ENCODE assay signal across 12 cellular contexts in the genomic region with DNA sequence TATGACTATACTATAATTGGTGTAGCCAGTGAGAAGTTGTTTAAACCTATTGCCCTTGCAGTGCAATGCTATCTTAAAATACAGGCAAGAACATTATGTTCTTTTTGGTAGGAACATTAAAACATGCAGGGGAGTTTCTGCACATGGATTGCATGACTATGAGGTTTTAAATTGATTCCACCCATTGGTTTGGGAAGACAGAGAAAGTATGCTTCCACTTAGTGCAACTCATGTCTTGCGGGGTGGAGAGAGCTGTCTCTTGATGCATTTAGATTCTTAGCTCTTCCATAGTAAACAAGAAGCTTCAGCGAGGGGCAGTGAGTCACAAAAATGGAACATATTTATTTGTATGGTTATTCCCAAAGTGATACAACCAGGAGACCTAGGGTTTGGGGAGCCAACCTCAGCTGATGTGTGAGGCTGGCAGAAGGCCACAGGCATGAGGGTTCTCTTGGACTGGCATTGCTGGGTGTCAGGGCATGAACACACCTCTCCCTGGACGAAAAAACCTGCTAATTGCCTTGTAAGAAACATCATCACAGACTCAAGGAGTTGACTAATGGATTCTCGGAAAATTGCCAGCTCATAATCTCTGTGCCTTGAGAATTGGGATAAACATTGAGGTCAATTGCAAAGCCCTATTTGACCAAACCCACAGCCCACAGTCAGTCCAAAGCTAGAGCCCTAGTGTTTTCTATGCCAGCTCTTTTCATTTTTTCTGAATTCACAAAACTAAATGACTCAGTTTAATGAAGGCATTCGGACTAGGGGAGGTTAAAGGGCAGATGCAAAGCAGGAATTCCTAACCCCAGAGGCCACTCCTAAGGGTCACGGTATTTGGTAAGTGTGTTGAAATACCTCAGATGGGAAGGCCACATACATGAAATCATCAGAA. TPM values are rescaled to one million over a fixed set of nuclear protein-coding genes. Genes with fewer than 3 reads are reported as not detected.
A peak's percentile ranks its signal among the peaks of the same experiment; 100 is the strongest.
DNase-seq lines count a peak whose midpoint lies in the region; ATAC-seq and TF ChIP-seq lines count a peak whose summit lies in the region.
"Had no signal": no experiment of that assay in that cellular context is flagged by ENCODE, and none has a peak within 500 bp of the region (broad histone marks: within the 10 kb centered on the region; RNA-seq: fewer than 3 reads in every experiment).

No MANE protein-coding gene starts in this region.

- H3K9me3 Mint-ChIP-seq in chondrocyte (ENCODE audit: low read depth), result peaks cover 2% of the 10 kb centered on the region

- H3K4me2 ChIP-seq in PC-3 (ENCODE audit: low read length), result peak overlapping the region; percentile 62

- H3K4me3 Mint-ChIP-seq in chondrocyte (ENCODE audit: unreplicated experiment), result no peak overlapping the region

- 0 out of 2 replicates have a peak, but pooled peaks cover 3% of the 10 kb centered on the region for H4K20me1 ChIP-seq in PC-3 (ENCODE audit: low read length)

- H3K27ac ChIP-seq in PC-3 (ENCODE audit: low read length) (peak overlapping the region; percentile 85), ovary (no peak overlapping the region)

- no peaks in the 10 kb centered on the region for H3K36me3 ChIP-seq in PC-3 (ENCODE audit: low read depth, low read length)
- no peaks in the 10 kb centered on the region for H3K36me3 ChIP-seq in ovary

- H3K4me3 ChIP-seq in PC-3 (ENCODE audit: low read length) (peak overlapping the region; percentile 17; the same call in 1 of the 2 replicates), ovary (no peak overlapping the region)

- H3K4me1 ChIP-seq in PC-3 (ENCODE audit: insufficient read depth, low read length) (peaks cover 19% of the 10 kb centered on the region), ovary (ENCODE audit: insufficient read depth) (peaks cover 19% of the 10 kb centered on the region)

- H3F3A ChIP-seq in PC-3 (ENCODE audit: low read length, unreplicated experiment), result peaks cover 14% of the 10 kb centered on the region

- H3K4me1 Mint-ChIP-seq in chondrocyte (ENCODE audit: low read depth), result peaks cover 38% of the 10 kb centered on the region

- no peak for TF ChIP-seq POLR2A in ovary (IDR thresholded peaks at IDR 0.05)

- H3K36me3 Mint-ChIP-seq in chondrocyte (ENCODE audit: low read depth), result peaks cover 1% of the 10 kb centered on the region

- CTCF ChIA-PET in PC-3 (lab: Charles Lee), result interaction anchor here (0.6 kb wide), 1 partner anchor 11 kb away, joined by 3 read pairs; no protein-coding TSS in a partner anchor

- H3K27me3 ChIP-seq in PC-3 (ENCODE audit: low read length) (no peaks in the 10 kb centered on the region), ovary (no peaks in the 10 kb centered on the region)

- POLR2A ChIA-PET in PC-3 (lab: Charles Lee; ENCODE audit: unreplicated experiment), result no interaction called here

- 36 to 47% (median 39%) methylated on average over 6 of the region's 6 CpGs for WGBS in ovary, 3 donors

- peak overlapping the region; percentile 18; the same call in 1 of the 2 replicates for H3K9ac ChIP-seq in PC-3 (ENCODE audit: low read length)

- no peak for TF ChIP-seq EP300 in ovary (IDR thresholded peaks at IDR 0.05)

- no peaks in the 10 kb centered on the region for H3K9me2 ChIP-seq in PC-3 (replicated peaks; ENCODE audit: low read length)

- H2AFZ ChIP-seq in PC-3 (ENCODE audit: low read length), result 0 out of 2 replicates have a peak overlapping the region, but pooled peaks have one; percentile 1

- H3K79me2 ChIP-seq in PC-3 (ENCODE audit: low read length), result no peaks in the 10 kb centered on the region

- TF ChIP-seq CTCF in PC-3 (conservative IDR thresholded peaks at IDR 0.05; ENCODE audit: low read depth, low read length) (no peak), chondrocyte (IDR thresholded peaks at IDR 0.05) (no peak), ovary (IDR thresholded peaks at IDR 0.05) (no peak)

- H3K27me3 Mint-ChIP-seq in chondrocyte (ENCODE audit: low read depth), result no peaks in the 10 kb centered on the region

- DNase-seq in ELR (ENCODE audit: low read depth), result peak; percentile 68
- peak; percentile 88 for DNase-seq in PC-3
- DNase-seq in chondrocyte (ENCODE audit: low spot score), result no peak
- DNase-seq in ovary, result peak in 3 of 5 donors; percentile 21 to 62 (median 28)
- DNase-seq in nucleus accumbens (lab: John Stamatoyannopoulos, UW), result no peak
- DNase-seq in NCI-H2081 treated with DMSO at 0.1 percent for 48 hours (lab: John Stamatoyannopoulos, UW), result no peak
- no peak for DNase-seq in NCI-H2227 (lab: John Stamatoyannopoulos, UW; ENCODE audit: unreplicated experiment)
- no peak for DNase-seq in SK-N-DZ (ENCODE audit: low spot score)
- DNase-seq: activated gamma-delta T cell, foreskin melanocyte, NCI-H510A treated with DMSO at 0.1 percent for 48 hours had no signal

- no TSS peak for BruUV-seq in PC-3 (replicated peaks; lab: Mats Ljungman, UMichigan)

- H3K9me3 ChIP-seq in PC-3 (ENCODE audit: low read length) (no peaks in the 10 kb centered on the region), ovary (no peaks in the 10 kb centered on the region)

- intact Hi-C loops in PC-3 (cut with micrococcal nuclease), result no loop called here
- intact Hi-C loops in ovary (cut with DNase I), result no loop called here

- ATAC-seq in PC-3, result peak; percentile 37

- peak overlapping the region; percentile 46 for H3K27ac Mint-ChIP-seq in chondrocyte (ENCODE audit: unreplicated experiment)

RNA-seq across cellular contexts. Expression of gene RASL11B, which starts 39.3 kb away (rescaled TPM):
- total RNA-seq in PC-3 (2014; rRNA removed), result 0.07 and 2.1 TPM in 2 replicates
- total RNA-seq in chondrocyte, result 6.5 to 30.5 TPM (median 8.1 TPM) in 3 replicates
- total RNA-seq in ovary, result 100 to 1,000 TPM in 1 of 7 donors, 10 to 100 TPM in 6; 15.3 to 166 (median 82.0) TPM
- polyA plus RNA-seq in ovary, result 10 to 100 TPM; 32.6 to 62.5 TPM
- 5.2 and 7.1 TPM in 2 replicates for polyA plus RNA-seq in SK-N-DZ (2014; cell fraction: cytosol; rRNA removed)
- 6.7 and 6.9 TPM in 2 replicates for polyA plus RNA-seq in SK-N-DZ (2014; cell fraction: nucleus; rRNA removed)
- total RNA-seq: G401 had no signal

Comparison
In these comparisons a context has a peak if more than half of its experiments do, and no peak if none do; other contexts are left out.
1. DNase-seq: peak in ELR (single experiment), PC-3 (single experiment) and ovary (3 of 5); none in chondrocyte (single experiment), nucleus accumbens (0 of 56), NCI-H2081 treated with DMSO at 0.1 percent for 48 hours (single experiment), NCI-H2227 (single experiment) and SK-N-DZ (single experiment).